ENCODE assay signal across 26 cellular contexts in the genomic region with DNA sequence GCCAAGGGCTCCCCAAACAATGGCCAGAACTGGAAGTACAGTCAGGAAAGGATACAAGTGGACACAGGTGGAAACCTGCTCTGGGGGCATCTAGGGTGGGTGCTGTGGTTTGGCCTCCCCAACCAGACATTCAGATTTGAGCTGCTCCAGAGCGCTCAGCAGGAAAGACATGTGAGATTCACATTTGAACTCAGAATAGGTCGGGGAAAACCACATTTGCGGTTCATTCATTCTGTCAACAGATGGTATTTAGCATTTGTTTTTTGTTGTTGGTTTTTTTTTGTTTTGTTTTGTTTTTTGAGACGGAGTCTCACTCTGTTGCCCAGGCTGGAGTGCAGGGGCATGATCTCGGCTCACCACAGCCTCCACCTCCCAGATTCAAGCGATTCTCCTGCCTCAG.
"Had no signal": no experiment of that assay in that cellular context is flagged by ENCODE, and none has a peak within 500 bp of the region (broad histone marks: within the 10 kb centered on the region; RNA-seq: fewer than 3 reads in every experiment).

No MANE protein-coding gene starts in this region.

- H3K27ac ChIP-seq: left ventricle myocardium inferior, neural progenitor cell, neutrophil, ovary, right atrium auricular region, right lobe of liver, skin epidermis, stomach, testis, thyroid gland, transverse colon, upper lobe of left lung, vagina had no signal

- DNase-seq: islet precursor cell; left ventricle myocardium inferior; mesendoderm; naive B cell; natural killer cell; nephron progenitor cell; occipital lobe; ovary; right lobe of liver; stimulated activated CD4-positive, alpha-beta T cell treated with anti-CD3 and anti-CD28 coated beads, Interleukin-12 subunit alpha, Interleukin-12 subunit beta, amount 100 ng/mL, for 4 hours; stimulated activated CD4-positive, alpha-beta T cell treated with anti-CD3 and anti-CD28 coated beads, Interleukin-15, amount 100 ng/mL, for 24 hours; stimulated activated CD4-positive, alpha-beta T cell treated with anti-CD3 and anti-CD28 coated beads, Interleukin-2, amount 100 ng/mL, for 24 hours; stimulated activated CD4-positive, alpha-beta T cell treated with anti-CD3 and anti-CD28 coated beads, Interleukin-4, amount 100 ng/mL, for 1 hour; stimulated activated naive B cell treated with anti-CD40 and anti-IgM and Interleukin-4, amounts not matched to agents 10 μg/mL and 1 μg/mL and 100 μg/mL, for 72 hours; stimulated activated naive CD8-positive, alpha-beta T cell treated with anti-CD3 and anti-CD28 coated beads, Interleukin-15, Interleukin-2, amounts not matched to agents 100 U/mL and 50 U/mL, for 24 hours; stomach; testis; thyroid gland; transverse colon; upper lobe of left lung had no signal

- ATAC-seq: natural killer cell; right lobe of liver; stimulated activated naive B cell treated with anti-CD40 and anti-IgM and Interleukin-4, amounts not matched to agents 10 μg/mL and 1 μg/mL and 100 μg/mL, for 72 hours; stimulated activated naive CD8-positive, alpha-beta T cell treated with anti-CD3 and anti-CD28 coated beads, Interleukin-15, Interleukin-2, amounts not matched to agents 100 U/mL and 50 U/mL, for 24 hours had no signal

- H3K9ac ChIP-seq: neural progenitor cell had no signal

- H3K27me3 ChIP-seq: neural progenitor cell, neutrophil, ovary, right atrium auricular region, right lobe of liver, stomach, testis, thyroid gland, transverse colon, upper lobe of left lung, vagina had no signal

- H3K4me3 ChIP-seq: left ventricle myocardium inferior, lung, neural progenitor cell, ovary, right atrium auricular region, right lobe of liver, skin epidermis, stomach, testis, thyroid gland, transverse colon, upper lobe of left lung, vagina had no signal

- H3K4me2 ChIP-seq: neural progenitor cell had no signal

- H2AFZ ChIP-seq: neural progenitor cell had no signal

- H3K4me1 ChIP-seq: left ventricle myocardium inferior, neural progenitor cell, right atrium auricular region, right lobe of liver, stomach, testis, thyroid gland, transverse colon, upper lobe of left lung, vagina had no signal

- H3K9me3 ChIP-seq: left ventricle myocardium inferior, neutrophil, ovary, right atrium auricular region, right lobe of liver, stomach, testis, thyroid gland, transverse colon, upper lobe of left lung, vagina had no signal

- H3K36me3 ChIP-seq: left ventricle myocardium inferior, neural progenitor cell, neutrophil, ovary, right atrium auricular region, right lobe of liver, stomach, thyroid gland, transverse colon, upper lobe of left lung, vagina had no signal
